22 cellular contexts compared by ENCODE assay signal in the genomic region with DNA sequence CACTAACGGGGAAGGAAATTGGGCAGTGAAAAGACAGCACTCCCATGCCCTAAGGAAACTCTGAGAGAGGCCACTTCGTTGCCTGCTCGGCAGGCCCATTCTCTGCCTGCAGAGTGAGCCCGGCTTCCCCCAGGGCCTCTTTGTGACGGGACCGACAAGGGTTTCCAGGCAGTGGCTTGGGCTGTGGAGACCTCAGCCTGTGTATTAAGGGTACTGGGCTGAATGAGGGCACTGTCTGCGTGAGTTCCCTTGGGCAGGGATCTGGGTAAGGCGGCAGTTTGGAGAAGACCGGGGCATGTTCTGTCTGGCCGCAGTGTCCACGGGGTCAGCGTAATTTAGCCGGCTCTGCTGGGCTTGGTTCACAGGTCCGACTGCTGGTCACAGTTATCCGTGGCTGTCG.
A peak's percentile ranks its signal among the peaks of the same experiment; 100 is the strongest.
DNase-seq lines count a peak whose midpoint lies in the region; ATAC-seq and TF ChIP-seq lines count a peak whose summit lies in the region.
"Had no signal": no experiment of that assay in that cellular context is flagged by ENCODE, and none has a peak within 500 bp of the region (broad histone marks: within the 10 kb centered on the region; RNA-seq: fewer than 3 reads in every experiment).

No MANE protein-coding gene starts in this region.

- intact Hi-C loops in Panc1 (cut with micrococcal nuclease; ENCODE audit: unreplicated experiment) = no loop called here

- no peak overlapping the region for H3K27ac Mint-ChIP-seq in type B pancreatic cell

- in situ Hi-C loops in Panc1 (cut with HindIII; ENCODE audit: low pct_unique_long_range_greater_than_20kb, low sequenced_read_pairs) = no loop called here
- in situ Hi-C loops in HAP-1 (cut with MboI; ENCODE audit: low sequenced_read_pairs) = no loop called here

- DNase-seq in ELF-1 (ENCODE audit: low read depth, low spot score) (peak; percentile 59), Panc1 (ENCODE audit: low read depth, low spot score) (no peak), islet precursor cell (peak; percentile 69), type B pancreatic cell (ENCODE audit: extremely low spot score, unreplicated experiment) (no peak), NCI-H1436 (lab: John Stamatoyannopoulos, UW) (no peak), HAP-1 (ENCODE audit: low spot score in 2 of 2) (no peak)
- DNase-seq: AML-193; Caco-2; CD8-positive, alpha-beta T cell; EL; GF-D8; MG63; NCI-H1694; NCI-H2029 treated with DMSO at 0.1 percent for 48 hours; NCI-H446 treated with DMSO at 0.1 percent for 48 hours; NCI-H526 treated with DMSO at 0.1 percent for 48 hours; SHP77 treated with DMSO at 0.1 percent for 48 hours had no signal

- peaks cover 4% of the 10 kb centered on the region for H3K27me3 Mint-ChIP-seq in type B pancreatic cell

- ATAC-seq in Panc1 (peak; percentile 59; the same call in 1 of the 2 replicates), GM18907 (IDR thresholded peaks at IDR 0.05; ENCODE audit: unreplicated experiment) (no peak)
- ATAC-seq: A549; CD8-positive, alpha-beta T cell; HepG2 had no signal

- no peak for TF ChIP-seq CTCF in Panc1 (IDR thresholded peaks at IDR 0.05)
- no peak for TF ChIP-seq CTCF in type B pancreatic cell (conservative IDR thresholded peaks at IDR 0.05)

- POLR2A ChIA-PET in Panc1 (lab: Charles Lee) = no interaction called here

- H3K4me1 ChIP-seq in Panc1 (ENCODE audit: control insufficient read depth, insufficient read depth, low read length) (peaks cover 5% of the 10 kb centered on the region; the same call in 1 of the 2 replicates), HAP-1 (no peaks in the 10 kb centered on the region)
- H3K4me1 ChIP-seq: A549, Caco-2, Peyer's patch had no signal

- H3K27me3 ChIP-seq in Panc1 (ENCODE audit: control insufficient read depth, insufficient read depth, low read length) (no peaks in the 10 kb centered on the region), HAP-1 (ENCODE audit: low read depth) (no peaks in the 10 kb centered on the region)
- H3K27me3 ChIP-seq: MG63, Peyer's patch had no signal

- no peak overlapping the region for H3K4me3 ChIP-seq in Panc1 (ENCODE audit: low read depth in 2 of 2, low read length in 2 of 2)
- H3K4me3 ChIP-seq in HAP-1 = no peak overlapping the region
- H3K4me3 ChIP-seq: A549, MG63, Peyer's patch had no signal

- H3K36me3 ChIP-seq in Panc1 (ENCODE audit: control insufficient read depth, insufficient read depth, low read length) (no peaks in the 10 kb centered on the region), HAP-1 (replicated peaks) (no peaks in the 10 kb centered on the region)
- H3K36me3 ChIP-seq: MG63, Peyer's patch had no signal

- no peak overlapping the region for H3K27ac ChIP-seq in Panc1 (ENCODE audit: low read length)
- H3K27ac ChIP-seq: A549, C4-2B, Peyer's patch had no signal

- CTCF ChIA-PET in Panc1 (lab: Charles Lee) = no interaction called here

- no peaks in the 10 kb centered on the region for H3K9me3 Mint-ChIP-seq in type B pancreatic cell
- H3K9me3 Mint-ChIP-seq: CD8-positive, alpha-beta T cell had no signal

- peaks cover 6% of the 10 kb centered on the region for H3K36me3 Mint-ChIP-seq in type B pancreatic cell

- no peaks in the 10 kb centered on the region for H3K9me3 ChIP-seq in Panc1 (ENCODE audit: control insufficient read depth, insufficient read depth, low read depth, low read length)
- H3K9me3 ChIP-seq in HAP-1 = no peaks in the 10 kb centered on the region
- H3K9me3 ChIP-seq: A549, Caco-2, MG63, Peyer's patch had no signal

- BruUV-seq in Panc1 (replicated peaks; lab: Mats Ljungman, UMichigan) = no TSS peak

- peaks cover 15% of the 10 kb centered on the region for H3K4me1 Mint-ChIP-seq in type B pancreatic cell (ENCODE audit: unreplicated experiment)

- peak overlapping the region; percentile 8 for H3K4me3 Mint-ChIP-seq in type B pancreatic cell
- H3K4me3 Mint-ChIP-seq: CD8-positive, alpha-beta T cell had no signal

Comparison
In these comparisons a context has a peak if more than half of its experiments do, and no peak if none do; other contexts are left out.
1. DNase-seq: peak in ELF-1 (single experiment) and islet precursor cell (single experiment); none in Panc1 (single experiment), type B pancreatic cell (single experiment), NCI-H1436 (single experiment) and HAP-1 (0 of 2).